ENCODE assay signal across 23 cellular contexts in the genomic region with DNA sequence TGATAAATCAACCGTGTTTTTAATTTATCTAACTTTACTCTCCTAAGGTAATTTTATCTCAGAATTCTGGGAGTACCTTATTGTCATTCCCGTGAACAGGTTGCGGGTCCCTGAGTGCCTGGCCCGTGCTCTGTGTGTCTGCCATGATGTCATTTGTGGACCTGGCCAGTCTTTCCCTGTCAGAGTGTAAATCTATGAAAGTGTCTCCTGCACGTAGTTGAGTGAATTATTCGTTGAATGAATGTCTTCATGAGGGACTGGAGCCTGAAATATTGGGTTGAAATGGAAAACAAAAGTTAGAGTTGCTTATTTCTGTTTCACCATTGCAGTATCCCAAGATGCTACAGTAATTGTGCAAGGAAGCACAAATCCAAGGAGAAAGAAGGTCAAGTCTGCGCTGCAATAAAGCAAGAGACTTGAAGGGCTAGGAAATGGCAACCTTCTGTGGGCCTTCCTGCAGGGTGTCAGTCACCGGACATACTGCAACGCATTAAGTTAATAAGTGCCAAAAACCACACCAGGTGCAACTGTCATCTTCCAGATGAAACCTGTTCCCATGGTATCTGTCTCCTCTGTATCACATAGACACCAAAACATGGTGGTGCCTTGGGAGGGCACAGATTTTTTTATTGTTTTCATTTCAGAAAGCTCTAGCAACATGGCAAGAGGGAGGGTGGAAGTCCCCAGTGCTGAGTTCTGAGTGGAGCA.
"Had no signal": no experiment of that assay in that cellular context is flagged by ENCODE, and none has a peak within 500 bp of the region (broad histone marks: within the 10 kb centered on the region; RNA-seq: fewer than 3 reads in every experiment).

No MANE protein-coding gene starts in this region.

- FAIRE-seq: colon, frontal cortex, islet of Langerhans, pancreas, TTC549 had no signal

- DNase-seq: activated CD4-positive, alpha-beta T cell treated with anti-CD3 and anti-CD28 coated beads, Interleukin-2, amount 50 U/mL, for 1 hour; activated CD4-positive, CD25-positive, alpha-beta regulatory T cell treated with anti-CD3 and anti-CD28 coated beads, Interleukin-2, amount 50 U/mL, for 72 hours; activated CD8-positive, alpha-beta T cell treated with anti-CD3 and anti-CD28 coated beads, Interleukin-2, amount 10 ng/mL, durations not matched to agents 7 days and 5 days; activated T-cell treated with anti-CD3 and anti-CD28 coated beads, Interleukin-2, amount 50 U/mL, for 24 hours; adrenal gland; brain microvascular endothelial cell; effector memory CD4-positive, alpha-beta T cell; head of caudate nucleus; hypothalamus; left cardiac atrium; nephron progenitor cell; pancreas; right cardiac atrium; stimulated activated CD4-positive, alpha-beta T cell treated with anti-CD3 and anti-CD28 coated beads, Interleukin-12 subunit alpha, Interleukin-12 subunit beta, amount 100 ng/mL, for 4 hours; substantia nigra; thyroid gland; upper lobe of right lung had no signal

- ATAC-seq: activated CD8-positive, alpha-beta T cell treated with anti-CD3 and anti-CD28 coated beads, Interleukin-2, amount 10 ng/mL, durations not matched to agents 7 days and 5 days; activated T-helper 17 cell treated with anti-CD3 and anti-CD28 coated beads, Interleukin-2, amount 50 U/mL, for 72 hours; esophagus mucosa; left cardiac atrium; pancreas; right cardiac atrium; upper lobe of right lung had no signal
